11 cellular contexts compared by ENCODE assay signal in genomic region chr20:10369723-10370090, GRCh38.
DNase-seq lines count a peak whose midpoint lies in the region; ATAC-seq and TF ChIP-seq lines count a peak whose summit lies in the region.
"Had no signal": no experiment of that assay in that cellular context is flagged by ENCODE, and none has a peak within 500 bp of the region (broad histone marks: within the 10 kb centered on the region; RNA-seq: fewer than 3 reads in every experiment).

No MANE protein-coding gene starts in this region.

- H3K9me3 Mint-ChIP-seq in chondrocyte (ENCODE audit: low read depth): no peaks in the 10 kb centered on the region

- H3K27ac ChIP-seq in SK-N-MC: 0 out of 2 replicates have a peak overlapping the region, but pooled peaks have one; percentile 7
- H3K27ac ChIP-seq: ovary had no signal

- TF ChIP-seq CTCF in fibroblast of villous mesenchyme (IDR thresholded peaks at IDR 0.05; ENCODE audit: insufficient read depth, low read depth, low read length) (no peak), GM10248 (IDR thresholded peaks at IDR 0.05; ENCODE audit: control extremely low read depth, extremely low read depth, low read depth, missing control alignments) (no peak), chondrocyte (IDR thresholded peaks at IDR 0.05) (no peak)

- no peak overlapping the region for H3K27ac Mint-ChIP-seq in chondrocyte (ENCODE audit: unreplicated experiment)
- H3K27ac Mint-ChIP-seq: activated CD4-positive, alpha-beta T cell treated with anti-CD3 and anti-CD28 coated beads, Interleukin-2, amount 10 ng/mL, durations not matched to agents 24 days and 14 days had no signal

- H3K36me3 ChIP-seq in SK-N-MC (ENCODE audit: insufficient read depth, low read length): no peaks in the 10 kb centered on the region
- H3K36me3 ChIP-seq: ovary had no signal

- H3K4me3 ChIP-seq in SK-N-MC: no peak overlapping the region
- H3K4me3 ChIP-seq in fibroblast of villous mesenchyme (ENCODE audit: low read depth, low read length): no peak overlapping the region
- H3K4me3 ChIP-seq: ovary had no signal

- CTCF ChIA-PET in GM10248 (lab: Yijun Ruan, JAX): no interaction called here

- peaks cover 1% of the 10 kb centered on the region for H3K36me3 Mint-ChIP-seq in chondrocyte (ENCODE audit: low read depth)

- peaks cover 14% of the 10 kb centered on the region for H3K4me1 Mint-ChIP-seq in chondrocyte (ENCODE audit: low read depth)

- DNase-seq in HT-29 (ENCODE audit: low spot score): peak; percentile 60
- no peak for DNase-seq in SK-N-MC (ENCODE audit: low read depth, low spot score)
- peak; percentile 24 for DNase-seq in fibroblast of villous mesenchyme (ENCODE audit: low read depth)
- DNase-seq in stromal cell of bone marrow (ENCODE audit: low read depth): peak; percentile 16
- no peak for DNase-seq in GM10248 (ENCODE audit: extremely low spot score)
- no peak for DNase-seq in chondrocyte (ENCODE audit: low spot score)
- DNase-seq: activated CD4-positive, alpha-beta T cell treated with anti-CD3 and anti-CD28 coated beads, Interleukin-2, amount 10 ng/mL, durations not matched to agents 24 days and 14 days; DMS153; stimulated activated naive CD4-positive, alpha-beta T cell had no signal

- ATAC-seq in HG03460 (IDR thresholded peaks at IDR 0.05; ENCODE audit: unreplicated experiment): no peak

- H3K9ac ChIP-seq in SK-N-MC (ENCODE audit: insufficient read length): no peak overlapping the region

- POLR2A ChIA-PET in GM10248 (lab: Yijun Ruan, JAX): no interaction called here

- H3K9me3 ChIP-seq in SK-N-MC (ENCODE audit: low read depth, low read length): 0 out of 2 replicates have a peak, but pooled peaks cover 3% of the 10 kb centered on the region
- H3K9me3 ChIP-seq: ovary had no signal

- no peak overlapping the region for H3K4me3 Mint-ChIP-seq in chondrocyte (ENCODE audit: unreplicated experiment)
- H3K4me3 Mint-ChIP-seq: activated CD4-positive, alpha-beta T cell treated with anti-CD3 and anti-CD28 coated beads, Interleukin-2, amount 10 ng/mL, durations not matched to agents 24 days and 14 days had no signal

- no peaks in the 10 kb centered on the region for H3K27me3 Mint-ChIP-seq in chondrocyte (ENCODE audit: low read depth)

Comparison
In these comparisons a context has a peak if more than half of its experiments do, and no peak if none do; other contexts are left out.
1. DNase-seq: peak in HT-29 (single experiment), fibroblast of villous mesenchyme (single experiment) and stromal cell of bone marrow (single experiment); none in SK-N-MC (single experiment), GM10248 (single experiment) and chondrocyte (single experiment).